In genomic region chr16:57377080-57377841, GRCh38 we compare ENCODE assay signal across 8 cellular contexts. TPM values are rescaled to one million over a fixed set of nuclear protein-coding genes. Genes with fewer than 3 reads are reported as not detected.
DNase-seq lines count a peak whose midpoint lies in the region; ATAC-seq and TF ChIP-seq lines count a peak whose summit lies in the region.

No MANE protein-coding gene starts in this region.

- H2AFZ ChIP-seq in mammary epithelial cell (ENCODE audit: low read depth, low read length), result peak overlapping the region; percentile 25

- 8% methylated on average over 5 of the region's 5 CpGs for WGBS in mammary epithelial cell (ENCODE audit: low coverage, missing lambda C conversion rate)

- H3K9me3 ChIP-seq in mammary epithelial cell (replicated peaks; ENCODE audit: insufficient read depth, low read length), result no peaks in the 10 kb centered on the region

- DNase-seq in mammary epithelial cell (peak; percentile 72), DMS153 (lab: John Stamatoyannopoulos, UW) (no peak), left cardiac atrium (no peak), ureter (ENCODE audit: low spot score) (no peak)
- peak; percentile 68 to 69 for DNase-seq in stimulated activated CD8-positive, alpha-beta memory T cell treated with anti-CD3 and anti-CD28 coated beads, Interleukin-15, amount 100 ng/mL, for 48 hours (ENCODE audit: low read depth in 2 of 2)

- H3K27me3 ChIP-seq in mammary epithelial cell (ENCODE audit: insufficient read depth, low read length), result no peaks in the 10 kb centered on the region

- peak overlapping the region; percentile 81 for H3K27ac ChIP-seq in mammary epithelial cell (ENCODE audit: insufficient read depth, low read depth, low read length)

- peak overlapping the region; percentile 56 for H3K4me2 ChIP-seq in mammary epithelial cell (ENCODE audit: insufficient read depth, low read depth, low read length)

- BruUV-seq in mammary epithelial cell (replicated peaks; lab: Mats Ljungman, UMichigan), result no TSS peak

- dilution Hi-C loops in mammary epithelial cell (cut with HindIII; ENCODE audit: low sequenced_read_pairs), result no loop called here

- no peaks in the 10 kb centered on the region for H4K20me1 ChIP-seq in mammary epithelial cell (ENCODE audit: insufficient read depth, low read length)

- H3K4me3 ChIP-seq in mammary epithelial cell (replicated peaks in 1 of 3; ENCODE audit: insufficient read depth in 1 of 3, low read depth in 2 of 3, low read length in 3 of 3), result peak overlapping the region in 1 of 3 experiments; percentile 1

- peak; percentile 29; the same call in 1 of the 3 replicates for TF ChIP-seq CTCF in GM12872 (IDR thresholded peaks at IDR 0.05; ENCODE audit: insufficient read depth, low read depth, low read length)
- peak in 1 of 2 donors; percentile 16 for TF ChIP-seq CTCF in mammary epithelial cell (conservative IDR thresholded peaks at IDR 0.05 in 1 of 2, IDR thresholded peaks at IDR 0.05 in 1 of 2; ENCODE audit: extremely low read depth in 1 of 2, insufficient read depth in 1 of 2, low read depth in 1 of 2, low read length in 2 of 2)

- H3K4me1 ChIP-seq in mammary epithelial cell (ENCODE audit: insufficient read depth, low read length), result peaks cover 62% of the 10 kb centered on the region

- H3K9ac ChIP-seq in mammary epithelial cell (ENCODE audit: insufficient read depth, low read length), result no peak overlapping the region

- peak; percentile 43 for ATAC-seq in GM21367 (IDR thresholded peaks at IDR 0.05; ENCODE audit: unreplicated experiment)
- ATAC-seq in HG03558 (IDR thresholded peaks at IDR 0.05; ENCODE audit: extremely low read depth, unreplicated experiment), result peak; percentile 57
- ATAC-seq in left cardiac atrium, result no peak

- in situ Hi-C loops in mammary epithelial cell (cut with MboI; ENCODE audit: low sequenced_read_pairs in 2 of 2), result no loop called here

- H3K79me2 ChIP-seq in mammary epithelial cell (ENCODE audit: insufficient read depth, low read length), result no peaks in the 10 kb centered on the region

- H3K36me3 ChIP-seq in mammary epithelial cell (ENCODE audit: insufficient read depth, low read length), result no peaks in the 10 kb centered on the region

- intact Hi-C loops in mammary epithelial cell (cut with micrococcal nuclease) (no loop called here), left cardiac atrium (cut with DNase I) (loop anchor here in 1 of 2 donors (10.0 kb wide), 1 partner anchor 72 kb away; no protein-coding TSS in a partner anchor)

- CTCF ChIA-PET in mammary epithelial cell (lab: Charles Lee; ENCODE audit: low non-redundant PET), result no interaction called here

RNA-seq across cellular contexts. Expression of gene CX3CL1, which starts 5.0 kb away (rescaled TPM):
- total RNA-seq in mammary epithelial cell, result 10 to 100 TPM in 1 of 2 donors, 1 to 10 TPM in 1; 1.2 to 11.2 TPM
- polyA plus RNA-seq in mammary epithelial cell, result 5.9 TPM
- polyA minus RNA-seq in mammary epithelial cell, result 6.0 TPM
- 10 to 100 TPM; 13.7 to 23.2 TPM for total RNA-seq in left cardiac atrium
- total RNA-seq in ureter, result 31.1 TPM

RNA-seq across cellular contexts. Expression of gene CCL22, which starts 18.7 kb away (rescaled TPM):
- total RNA-seq in mammary epithelial cell (under 1 TPM in 1 of 2 donors, not detected in 1; 0.17 TPM), left cardiac atrium (under 1 TPM; 0.06 to 0.10 TPM), ureter (not detected)
- polyA plus RNA-seq in mammary epithelial cell, result 0.02 TPM
- not detected for polyA minus RNA-seq in mammary epithelial cell

RNA-seq across cellular contexts. Expression of gene CCL17, which starts 27.3 kb away (rescaled TPM):
- not detected for total RNA-seq in mammary epithelial cell
- polyA plus RNA-seq in mammary epithelial cell, result not detected
- polyA minus RNA-seq in mammary epithelial cell, result not detected
- total RNA-seq in left cardiac atrium, result not detected
- 0.78 TPM for total RNA-seq in ureter

Comparison
In these comparisons a context has a peak if more than half of its experiments do, and no peak if none do; other contexts are left out.
1. ATAC-seq: peak in GM21367 (single experiment) and HG03558 (single experiment); none in left cardiac atrium (0 of 2).
2. DNase-seq: peak in mammary epithelial cell (single experiment) and stimulated activated CD8-positive, alpha-beta memory T cell treated with anti-CD3 and anti-CD28 coated beads, Interleukin-15, amount 100 ng/mL, for 48 hours (2 of 2); none in DMS153 (single experiment), left cardiac atrium (single experiment) and ureter (single experiment).